In genomic region chr3:43286115-43286885, GRCh38 we compare ENCODE assay signal across 8 cellular contexts. TPM values are rescaled to one million over a fixed set of nuclear protein-coding genes. Genes with fewer than 3 reads are reported as not detected.
DNase-seq lines count a peak whose midpoint lies in the region; ATAC-seq, FAIRE-seq and TF ChIP-seq lines count a peak whose summit lies in the region.

Gene SNRK (plus strand): TSS chr3:43286540. CDS start chr3:43303204, 16,664 bp downstream.

- POLR2A ChIA-PET in GM10248 (lab: Yijun Ruan, JAX): interaction anchor here (0.5 kb wide), 1 partner anchor 43 kb away, joined by 3 read pairs; no protein-coding TSS in a partner anchor

- H3K36me3 Mint-ChIP-seq in T-helper 1 cell treated with Interleukin-12 subunit alpha and Interleukin-12 subunit beta and Interleukin-4 antibody, amounts not matched to agents 30 μg/mL and 1 μg/mL, for 36 hours (ENCODE audit: low read depth): peaks cover 25% of the 10 kb centered on the region

- peaks cover 31% of the 10 kb centered on the region for H3K4me1 Mint-ChIP-seq in T-helper 1 cell treated with Interleukin-12 subunit alpha and Interleukin-12 subunit beta and Interleukin-4 antibody, amounts not matched to agents 30 μg/mL and 1 μg/mL, for 36 hours (ENCODE audit: low read depth)

- no peaks in the 10 kb centered on the region for H3K9me3 ChIP-seq in MG63

- intact Hi-C loops in left ventricle myocardium superior (cut with micrococcal nuclease): no loop called here

- peak within 1 kb of the TSS; percentile 99 for H3K4me3 Mint-ChIP-seq in T-helper 1 cell treated with Interleukin-12 subunit alpha and Interleukin-12 subunit beta and Interleukin-4 antibody, amounts not matched to agents 30 μg/mL and 1 μg/mL, for 36 hours

- H3K27me3 ChIP-seq in H7 (ENCODE audit: control insufficient read depth, insufficient read depth, low read length): peaks cover 2% of the 10 kb centered on the region; the same call in 1 of the 2 replicates
- H3K27me3 ChIP-seq in MG63: no peaks in the 10 kb centered on the region

- peak; percentile 91 for FAIRE-seq in urothelium cell line (lab: Jason Lieb, UNC)

- H3K27ac Mint-ChIP-seq in T-helper 1 cell treated with Interleukin-12 subunit alpha and Interleukin-12 subunit beta and Interleukin-4 antibody, amounts not matched to agents 30 μg/mL and 1 μg/mL, for 36 hours: peak within 1 kb of the TSS; percentile 98

- CTCF ChIA-PET in GM10248 (lab: Yijun Ruan, JAX): interaction anchor here (1.3 to 2.4 kb wide), 2 partner anchors 10 to 29 kb away, joined by 5 read pairs; no protein-coding TSS in a partner anchor

- ATAC-seq in left ventricle myocardium superior: peak; percentile 94

- no peaks in the 10 kb centered on the region for H3K9me3 Mint-ChIP-seq in T-helper 1 cell treated with Interleukin-12 subunit alpha and Interleukin-12 subunit beta and Interleukin-4 antibody, amounts not matched to agents 30 μg/mL and 1 μg/mL, for 36 hours

- DNase-seq in GM10248 (ENCODE audit: extremely low spot score) (peak; percentile 95), H7 (peak; percentile 97), MG63 (peak; percentile 72), amniotic stem cell (lab: John Stamatoyannopoulos, UW) (peak; percentile 40), left ventricle myocardium superior (peak; percentile 95), pulmonary artery endothelial cell (ENCODE audit: low read depth, low spot score) (peak; percentile 92), urothelium cell line (ENCODE audit: low spot score) (peak; percentile 94)

- H3K27me3 Mint-ChIP-seq in T-helper 1 cell treated with Interleukin-12 subunit alpha and Interleukin-12 subunit beta and Interleukin-4 antibody, amounts not matched to agents 30 μg/mL and 1 μg/mL, for 36 hours (ENCODE audit: low read depth): peaks cover 8% of the 10 kb centered on the region

- TF ChIP-seq CTCF in GM10248 (IDR thresholded peaks at IDR 0.05; ENCODE audit: control extremely low read depth, extremely low read depth, low read depth, missing control alignments): peak; percentile 11

- H3K4me3 ChIP-seq in H7 (ENCODE audit: insufficient read depth, low read depth, low read length) (peak within 1 kb of the TSS; percentile 70), MG63 (peak within 1 kb of the TSS; percentile 58)

- H3K36me3 ChIP-seq in H7 (replicated peaks; ENCODE audit: control insufficient read depth, insufficient read depth, low read length) (no peaks in the 10 kb centered on the region; the same call in 1 of the 2 replicates), MG63 (no peaks in the 10 kb centered on the region)

RNA-seq across cellular contexts. Expression of gene SNRK, which starts in this region (rescaled TPM):
- 9.7 and 15.9 TPM in 2 replicates for total RNA-seq in H7 (2014; rRNA removed; shearing (Covaris generic))
- 3.4 and 6.6 TPM in 2 replicates for total RNA-seq in MG63 (2014; rRNA removed; shearing (Covaris generic); ENCODE audit: low replicate concordance)
- 23.6 TPM for total RNA-seq in left ventricle myocardium superior
- total RNA-seq in pulmonary artery endothelial cell: 152 and 275 TPM in 2 replicates

Comparison
In these comparisons a context has a peak if more than half of its experiments do, and no peak if none do; other contexts are left out.
1. Peak in every context shown above with its lines: DNase-seq, ATAC-seq and H3K4me3 ChIP-seq.
2. DNase-seq: peak in every context shown above with its lines; median percentile 97 in H7; 95 in GM10248; 95 in left ventricle myocardium superior; 94 in urothelium cell line; 92 in pulmonary artery endothelial cell; 72 in MG63; 40 in amniotic stem cell.